Comparison of ENCODE assay signal across 13 cellular contexts in genomic region chr16:56192644-56192960, GRCh38. TPM values are rescaled to one million over a fixed set of nuclear protein-coding genes. Genes with fewer than 3 reads are reported as not detected.
A peak's percentile ranks its signal among the peaks of the same experiment; 100 is the strongest.
DNase-seq lines count a peak whose midpoint lies in the region; ATAC-seq and TF ChIP-seq lines count a peak whose summit lies in the region.
"Had no signal": no experiment of that assay in that cellular context is flagged by ENCODE, and none has a peak within 500 bp of the region (broad histone marks: within the 10 kb centered on the region; RNA-seq: fewer than 3 reads in every experiment).

No MANE protein-coding gene starts in this region.

- peak overlapping the region; percentile 77 for H3K4me3 Mint-ChIP-seq in progenitor cell of endocrine pancreas (ENCODE audit: low read depth)

- peak overlapping the region; percentile 86 to 99 (median 98) for H3K27ac ChIP-seq in dorsolateral prefrontal cortex
- H3K27ac ChIP-seq: cardiac muscle cell had no signal

- H3K27ac Mint-ChIP-seq in progenitor cell of endocrine pancreas = peak overlapping the region; percentile 54

- no peaks in the 10 kb centered on the region for H3K4me1 Mint-ChIP-seq in progenitor cell of endocrine pancreas (ENCODE audit: low read depth)

- in situ Hi-C loops in GM13976 (cut with MboI; ENCODE audit: low sequenced_read_pairs, unreplicated experiment) = no loop called here

- no peaks in the 10 kb centered on the region for H3K36me3 Mint-ChIP-seq in progenitor cell of endocrine pancreas (ENCODE audit: insufficient read depth)

- no peaks in the 10 kb centered on the region for H3K9me3 Mint-ChIP-seq in progenitor cell of endocrine pancreas (ENCODE audit: low read depth)

- H3K27me3 ChIP-seq in dorsolateral prefrontal cortex = no peaks in the 10 kb centered on the region

- TF ChIP-seq CTCF in dorsolateral prefrontal cortex (IDR thresholded peaks at IDR 0.05 in 54 of 56, conservative IDR thresholded peaks at IDR 0.05 in 2 of 56; ENCODE audit: low read depth in 1 of 56, partially characterized antibody in 56 of 56) = no peak
- no peak for TF ChIP-seq CTCF in progenitor cell of endocrine pancreas (IDR thresholded peaks at IDR 0.05; ENCODE audit: unreplicated experiment)
- no peak for TF ChIP-seq CTCF in GM13976 (IDR thresholded peaks at IDR 0.05; ENCODE audit: borderline replicate concordance, control extremely low read depth, extremely low read depth, insufficient read depth, missing control alignments)

- ATAC-seq in left lobe of liver = no peak

- intact Hi-C loops in dorsolateral prefrontal cortex (cut with DNase I) = loop anchor here (5.0 kb wide), 4 partner anchors 45 to 150 kb away; no protein-coding TSS in a partner anchor

- peaks cover 57% of the 10 kb centered on the region for H3K27me3 Mint-ChIP-seq in progenitor cell of endocrine pancreas

- peak; percentile 29 for DNase-seq in NCI-H1092 treated with DMSO at 0.1 percent for 48 hours (lab: John Stamatoyannopoulos, UW)
- no peak for DNase-seq in NCI-H1092 (lab: John Stamatoyannopoulos, UW)
- DNase-seq in NCI-H1105 (lab: John Stamatoyannopoulos, UW) = peak; percentile 19
- no peak for DNase-seq in dorsolateral prefrontal cortex
- DNase-seq in progenitor cell of endocrine pancreas (ENCODE audit: low spot score, unreplicated experiment) = no peak
- DNase-seq in left lobe of liver (ENCODE audit: low spot score) = no peak
- DNase-seq in NK-92 (lab: John Stamatoyannopoulos, UW; ENCODE audit: unreplicated experiment) = no peak
- no peak for DNase-seq in GM13976 (ENCODE audit: low spot score)
- DNase-seq: activated CD4-positive, alpha-beta T cell treated with anti-CD3 and anti-CD28 coated beads, Interleukin-2, amount 50 U/mL, for 4 hours; MV-4-11 had no signal

- H3K4me3 ChIP-seq in dorsolateral prefrontal cortex = peak overlapping the region; percentile 57 to 97 (median 82)

RNA-seq across cellular contexts. Expression of gene GNAO1, which starts 1.3 kb away (rescaled TPM):
- total RNA-seq in dorsolateral prefrontal cortex (100 to 1,000 TPM; 319 to 543 (median 428) TPM), progenitor cell of endocrine pancreas (13.6 and 14.6 TPM in 2 replicates), left lobe of liver (24.4 TPM)
- total RNA-seq: G401, myocyte had no signal

Comparison
In these comparisons a context has a peak if more than half of its experiments do, and no peak if none do; other contexts are left out.
1. DNase-seq: peak in NCI-H1092 treated with DMSO at 0.1 percent for 48 hours (single experiment) and NCI-H1105 (single experiment); none in NCI-H1092 (single experiment), dorsolateral prefrontal cortex (0 of 10), progenitor cell of endocrine pancreas (single experiment), left lobe of liver (single experiment), NK-92 (single experiment) and GM13976 (single experiment).
2. RNA of gene GNAO1, which starts 1.3 kb away (total RNA-seq): 319 to 543 TPM in dorsolateral prefrontal cortex; 24.4 TPM in left lobe of liver (single experiment) and 13.6 to 14.6 TPM in progenitor cell of endocrine pancreas; every median in the first group is over 10 times any median in the second.